In genomic region chr6:31582230-31582601, GRCh38 we compare ENCODE assay signal across 8 cellular contexts. TPM values are rescaled to one million over a fixed set of nuclear protein-coding genes. Genes with fewer than 3 reads are reported as not detected.
DNase-seq lines count a peak whose midpoint lies in the region; ATAC-seq, FAIRE-seq and TF ChIP-seq lines count a peak whose summit lies in the region.

LTB (minus strand) TSS chr6:31582424; CDS start chr6:31582417, 7 bp downstream.

- DNase-seq in DND-41 (peak; percentile 84), chondrocyte (ENCODE audit: low spot score) (no peak), frontal cortex (ENCODE audit: low spot score in 2 of 2) (no peak), NCI-H446 treated with DMSO at 0.1 percent for 48 hours (lab: John Stamatoyannopoulos, UW) (no peak), GM19238 (ENCODE audit: insufficient read length, low spot score) (no peak)

- H3K27ac Mint-ChIP-seq in T-helper 1 cell treated with Interleukin-12 subunit alpha and Interleukin-12 subunit beta and Interleukin-4 antibody, amounts not matched to agents 30 μg/mL and 1 μg/mL, for 36 hours = peak within 1 kb of the TSS; percentile 99
- H3K27ac Mint-ChIP-seq in chondrocyte (ENCODE audit: unreplicated experiment) = peak within 1 kb of the TSS; percentile 58

- H2AFZ ChIP-seq in DND-41 (ENCODE audit: low read depth, low read length) = peak within 1 kb of the TSS; percentile 100

- H3K4me3 Mint-ChIP-seq in T-helper 1 cell treated with Interleukin-12 subunit alpha and Interleukin-12 subunit beta and Interleukin-4 antibody, amounts not matched to agents 30 μg/mL and 1 μg/mL, for 36 hours = peak within 1 kb of the TSS; percentile 100
- H3K4me3 Mint-ChIP-seq in chondrocyte (ENCODE audit: unreplicated experiment) = peak within 1 kb of the TSS; percentile 97

- H4K20me1 ChIP-seq in DND-41 (ENCODE audit: insufficient read depth, low read length) = no peaks in the 10 kb centered on the region

- H3K27ac ChIP-seq in DND-41 (ENCODE audit: low read length) = peak within 1 kb of the TSS; percentile 76
- peak within 1 kb of the TSS; percentile 65 for H3K27ac ChIP-seq in muscle layer of duodenum (ENCODE audit: low read length)

- TF ChIP-seq CTCF in DND-41 (IDR thresholded peaks at IDR 0.05; ENCODE audit: borderline replicate concordance, extremely low read depth, low read length, poor library complexity, severe bottlenecking) (no peak), chondrocyte (IDR thresholded peaks at IDR 0.05) (no peak)

- H3K4me2 ChIP-seq in DND-41 (ENCODE audit: insufficient read depth, low read length) = peak within 1 kb of the TSS; percentile 99

- peaks cover 56% of the 10 kb centered on the region for H3K36me3 Mint-ChIP-seq in T-helper 1 cell treated with Interleukin-12 subunit alpha and Interleukin-12 subunit beta and Interleukin-4 antibody, amounts not matched to agents 30 μg/mL and 1 μg/mL, for 36 hours (ENCODE audit: low read depth)
- no peaks in the 10 kb centered on the region for H3K36me3 Mint-ChIP-seq in chondrocyte (ENCODE audit: low read depth)

- H3K9me3 ChIP-seq in DND-41 (ENCODE audit: insufficient read depth, low read length, severe bottlenecking) (no peaks in the 10 kb centered on the region), muscle layer of duodenum (ENCODE audit: control insufficient read depth in 1 of 2, low read length in 2 of 2) (no peaks in the 10 kb centered on the region)

- H3K4me1 ChIP-seq in DND-41 (ENCODE audit: insufficient read depth, low read length) (peaks cover 51% of the 10 kb centered on the region), muscle layer of duodenum (ENCODE audit: control insufficient read depth in 1 of 2, insufficient read depth in 2 of 2, low read length in 2 of 2) (peaks cover 0 to 23% of the 10 kb centered on the region in 2 donors)

- FAIRE-seq in frontal cortex (lab: Jason Lieb, UNC) = no peak

- H3K27me3 Mint-ChIP-seq in T-helper 1 cell treated with Interleukin-12 subunit alpha and Interleukin-12 subunit beta and Interleukin-4 antibody, amounts not matched to agents 30 μg/mL and 1 μg/mL, for 36 hours (ENCODE audit: low read depth) = no peaks in the 10 kb centered on the region
- no peaks in the 10 kb centered on the region for H3K27me3 Mint-ChIP-seq in chondrocyte (ENCODE audit: low read depth)

- ATAC-seq in DND-41 (ENCODE audit: insufficient read depth, low read depth) = peak; percentile 25
- no peak for ATAC-seq in HG03039 (IDR thresholded peaks at IDR 0.05; ENCODE audit: unreplicated experiment)

- peaks cover 10% of the 10 kb centered on the region for H3K27me3 ChIP-seq in DND-41 (ENCODE audit: insufficient read depth, low read length, poor library complexity)
- no peaks in the 10 kb centered on the region for H3K27me3 ChIP-seq in muscle layer of duodenum (ENCODE audit: low read depth, low read length)

- peaks cover 4% of the 10 kb centered on the region; the same call in 1 of the 2 replicates for H3K79me2 ChIP-seq in DND-41 (ENCODE audit: insufficient read depth, low read length)

- H3K4me3 ChIP-seq in DND-41 (ENCODE audit: low read depth in 1 of 2, low read length in 2 of 2) = peak within 1 kb of the TSS; percentile 78 to 95
- peak within 1 kb of the TSS; percentile 83 to 86 for H3K4me3 ChIP-seq in muscle layer of duodenum (ENCODE audit: low read depth in 1 of 2, low read length in 2 of 2)

- peak within 1 kb of the TSS; percentile 91 for H3K9ac ChIP-seq in DND-41 (ENCODE audit: low read depth, low read length)

- no peaks in the 10 kb centered on the region; the same call in 1 of the 2 replicates for H3K36me3 ChIP-seq in DND-41 (ENCODE audit: insufficient read depth, low read length)
- no peaks in the 10 kb centered on the region for H3K36me3 ChIP-seq in muscle layer of duodenum (ENCODE audit: control insufficient read depth in 1 of 2, insufficient read depth in 2 of 2, low read length in 2 of 2)

- peaks cover 45% of the 10 kb centered on the region for H3K4me1 Mint-ChIP-seq in T-helper 1 cell treated with Interleukin-12 subunit alpha and Interleukin-12 subunit beta and Interleukin-4 antibody, amounts not matched to agents 30 μg/mL and 1 μg/mL, for 36 hours (ENCODE audit: low read depth)
- H3K4me1 Mint-ChIP-seq in chondrocyte (ENCODE audit: low read depth) = peaks cover 16% of the 10 kb centered on the region

- no peaks in the 10 kb centered on the region for H3K9me3 Mint-ChIP-seq in T-helper 1 cell treated with Interleukin-12 subunit alpha and Interleukin-12 subunit beta and Interleukin-4 antibody, amounts not matched to agents 30 μg/mL and 1 μg/mL, for 36 hours
- H3K9me3 Mint-ChIP-seq in chondrocyte (ENCODE audit: low read depth) = no peaks in the 10 kb centered on the region

RNA-seq across cellular contexts. Expression of gene LTB, which starts in this region (rescaled TPM):
- not detected in 3 replicates for total RNA-seq in chondrocyte
- not detected for total RNA-seq in frontal cortex
